In the genomic region with DNA sequence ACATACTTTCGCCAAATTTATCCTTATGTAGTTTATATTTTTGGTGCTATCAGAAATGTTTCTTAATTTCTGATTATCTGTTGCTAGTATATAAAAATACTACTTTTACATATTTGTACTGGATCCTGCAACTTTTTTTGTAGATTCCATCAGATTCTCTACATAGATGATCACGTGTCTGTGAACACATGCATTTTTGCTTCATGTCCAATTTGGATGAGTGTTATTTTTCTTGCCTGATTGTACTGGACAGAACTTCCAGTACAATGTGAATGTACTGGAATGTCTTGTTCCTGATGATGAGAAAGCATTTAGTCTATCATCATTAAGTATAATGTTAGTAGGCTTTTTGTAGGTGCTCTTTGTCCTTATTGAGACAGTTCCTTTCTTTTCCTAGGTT, we compare ENCODE assay signal across 34 cellular contexts. TPM values are rescaled to one million over a fixed set of nuclear protein-coding genes. Genes with fewer than 3 reads are reported as not detected.
"Had no signal": no experiment of that assay in that cellular context is flagged by ENCODE, and none has a peak within 500 bp of the region (broad histone marks: within the 10 kb centered on the region; RNA-seq: fewer than 3 reads in every experiment).

No MANE protein-coding gene starts in this region.

- H3K27me3 Mint-ChIP-seq: activated CD4-positive, alpha-beta memory T cell treated with anti-CD3 and anti-CD28 coated beads for 36 hours had no signal

- H3K4me1 ChIP-seq: SJSA1 had no signal

- H3K27ac ChIP-seq: SJSA1, WERI-Rb-1 had no signal

- ATAC-seq: activated naive CD4-positive, alpha-beta T cell treated with anti-CD3 and anti-CD28 coated beads, Interleukin-2, amount 50 U/mL, for 72 hours; activated T-cell treated with anti-CD3 and anti-CD28 coated beads, Interleukin-2, amount 50 U/mL, for 4 hours; Panc1 had no signal

- DNase-seq: activated CD4-positive, alpha-beta memory T cell treated with anti-CD3 and anti-CD28 coated beads for 36 hours; activated CD4-positive, alpha-beta T cell treated with anti-CD3 and anti-CD28 coated beads, Interleukin-2, amount 50 U/mL, for 1 hour; activated CD8-positive, alpha-beta memory T cell treated with anti-CD3 and anti-CD28 coated beads, Interleukin-2, amount 50 U/mL, for 4 hours; activated gamma-delta T cell treated with Interleukin-2 at 50 U/mL for 16 hours; activated naive CD4-positive, alpha-beta T cell treated with anti-CD3 and anti-CD28 coated beads for 36 hours; activated T-cell treated with anti-CD3 and anti-CD28 coated beads for 4 hours; activated T-cell treated with anti-CD3 and anti-CD28 coated beads, Interleukin-2, amount 50 U/mL, for 4 hours; anterior cingulate cortex; caudate nucleus; cerebellar nuclear complex; Karpas-422; KBM-7; MG63; NCI-H1048; NCI-H1105 treated with DMSO at 0.1 percent for 48 hours; NCI-H1436 treated with DMSO at 0.1 percent for 48 hours; NCI-H1694 treated with DMSO at 0.1 percent for 48 hours; NCI-H2029; NCI-H345; NCI-H524 treated with DMSO at 0.1 percent for 48 hours; SHP77 treated with DMSO at 0.1 percent for 48 hours; SK-N-SH; T-helper 1 cell; T-helper 2 cell; T-helper 9 cell; WERI-Rb-1 had no signal

- H3K4me3 ChIP-seq: MG63, SJSA1 had no signal

- H3K36me3 ChIP-seq: MG63, SJSA1, WERI-Rb-1 had no signal

- H3K9me3 ChIP-seq: MG63, SJSA1, SK-N-SH had no signal

- H3K4me1 Mint-ChIP-seq: brain had no signal

- H3K4me3 Mint-ChIP-seq: activated CD4-positive, alpha-beta memory T cell treated with anti-CD3 and anti-CD28 coated beads for 36 hours; activated naive CD4-positive, alpha-beta T cell treated with anti-CD3 and anti-CD28 coated beads for 36 hours; activated T-cell treated with anti-CD3 and anti-CD28 coated beads, Interleukin-2, amount 50 U/mL, for 4 hours; activated T-helper 1 cell treated with anti-CD3 and anti-CD28 coated beads, Interleukin-12 subunit alpha, Interleukin-12 subunit beta, Interleukin-2, Interleukin-4 antibody, amounts not matched to agents 30 ng/mL and 10 ng/mL and 1 ng/mL, durations not matched to agents 14 hours and 24 hours and 36 hours; brain had no signal

- H3K36me3 Mint-ChIP-seq: activated CD4-positive, alpha-beta memory T cell treated with anti-CD3 and anti-CD28 coated beads for 36 hours; brain had no signal

- H3K27ac Mint-ChIP-seq: activated CD4-positive, alpha-beta memory T cell treated with anti-CD3 and anti-CD28 coated beads for 36 hours; activated naive CD4-positive, alpha-beta T cell treated with anti-CD3 and anti-CD28 coated beads for 36 hours; activated naive CD4-positive, alpha-beta T cell treated with anti-CD3 and anti-CD28 coated beads, Interleukin-2, amount 50 U/mL, for 72 hours; activated T-helper 1 cell treated with anti-CD3 and anti-CD28 coated beads, Interleukin-12 subunit alpha, Interleukin-12 subunit beta, Interleukin-2, Interleukin-4 antibody, amounts not matched to agents 30 ng/mL and 10 ng/mL and 1 ng/mL, durations not matched to agents 14 hours and 24 hours and 36 hours; brain had no signal

- H3K27me3 ChIP-seq: MG63, SJSA1 had no signal

- H3K9me3 Mint-ChIP-seq: activated CD4-positive, alpha-beta memory T cell treated with anti-CD3 and anti-CD28 coated beads for 36 hours; activated naive CD4-positive, alpha-beta T cell treated with anti-CD3 and anti-CD28 coated beads for 36 hours; activated T-cell treated with anti-CD3 and anti-CD28 coated beads, Interleukin-2, amount 50 U/mL, for 4 hours; activated T-helper 1 cell treated with anti-CD3 and anti-CD28 coated beads, Interleukin-12 subunit alpha, Interleukin-12 subunit beta, Interleukin-2, Interleukin-4 antibody, amounts not matched to agents 30 ng/mL and 10 ng/mL and 1 ng/mL, durations not matched to agents 14 hours and 24 hours and 36 hours; brain had no signal

RNA-seq across cellular contexts. Expression of a gene that starts 51.5 kb away (rescaled TPM):
- total RNA-seq: bronchial epithelial cell, NCI-H460, RPMI7951 had no signal
- polyA plus RNA-seq: SK-N-SH had no signal
